In genomic region chr12:7107181-7108041, GRCh38 we compare ENCODE assay signal across 8 cellular contexts. TPM values are rescaled to one million over a fixed set of nuclear protein-coding genes. Genes with fewer than 3 reads are reported as not detected.
A peak's percentile ranks its signal among the peaks of the same experiment; 100 is the strongest.
DNase-seq lines count a peak whose midpoint lies in the region; ATAC-seq and TF ChIP-seq lines count a peak whose summit lies in the region.

No MANE protein-coding gene starts in this region.

- H3K27me3 ChIP-seq in SK-N-SH (ENCODE audit: insufficient read depth) (no peaks in the 10 kb centered on the region), left ventricle myocardium inferior (ENCODE audit: low read depth) (no peaks in the 10 kb centered on the region), skeletal muscle satellite cell (ENCODE audit: control insufficient read depth, insufficient read depth, low read length) (no peaks in the 10 kb centered on the region)

- no peak overlapping the region for H2AFZ ChIP-seq in SK-N-SH (ENCODE audit: low read depth)

- H3K27ac Mint-ChIP-seq in activated CD8-positive, alpha-beta T cell treated with anti-CD3 and anti-CD28 coated beads for 36 hours, result peak overlapping the region; percentile 93

- CTCF ChIA-PET in SK-N-SH (lab: Yijun Ruan, JAX), result interaction anchor here (0.6 to 3.9 kb wide), 14 partner anchors 8 to 181 kb away, joined by 3 to 28 read pairs (median 6); partner anchors contain the start of genes C12orf57, C1R, C1S and LPCAT3
- CTCF ChIA-PET in activated CD8-positive, alpha-beta T cell treated with anti-CD3 and anti-CD28 coated beads for 36 hours (lab: Charles Lee), result interaction anchor here (0.6 to 3.7 kb wide), 23 partner anchors 11 to 235 kb away, joined by 3 to 32 read pairs (median 5); partner anchors contain the start of genes C12orf57, C1R, C1S and LPCAT3

- peak overlapping the region; percentile 88 for H3K4me3 Mint-ChIP-seq in activated CD8-positive, alpha-beta T cell treated with anti-CD3 and anti-CD28 coated beads for 36 hours

- no peak for TF ChIP-seq RAD21 in SK-N-SH (IDR thresholded peaks at IDR 0.05; ENCODE audit: low read length)

- TF ChIP-seq EP300 in SK-N-SH (IDR thresholded peaks at IDR 0.05; ENCODE audit: borderline replicate concordance in 1 of 2, low read depth in 1 of 2, low read length in 1 of 2), result no peak

- H3K4me1 Mint-ChIP-seq in activated CD8-positive, alpha-beta T cell treated with anti-CD3 and anti-CD28 coated beads for 36 hours (ENCODE audit: low read depth), result peaks cover 34% of the 10 kb centered on the region

- peak overlapping the region; percentile 80 for H3K4me2 ChIP-seq in SK-N-SH
- H3K4me2 ChIP-seq in skeletal muscle satellite cell (ENCODE audit: low read length), result peak overlapping the region; percentile 87

- TF ChIP-seq CTCF in SK-N-SH (IDR thresholded peaks at IDR 0.05), result no peak
- no peak for TF ChIP-seq CTCF in activated CD8-positive, alpha-beta T cell treated with anti-CD3 and anti-CD28 coated beads for 36 hours (IDR thresholded peaks at IDR 0.05)
- TF ChIP-seq CTCF in left ventricle myocardium inferior (IDR thresholded peaks at IDR 0.05; ENCODE audit: borderline replicate concordance), result no peak

- H3F3A ChIP-seq in SK-N-SH (replicated peaks; ENCODE audit: insufficient read depth), result no peaks in the 10 kb centered on the region

- ATAC-seq in SK-N-SH treated with all-trans-retinoic acid at 6 μM for 48 hours, result no peak
- no peak for ATAC-seq in activated CD8-positive, alpha-beta T cell treated with anti-CD3 and anti-CD28 coated beads for 36 hours
- ATAC-seq in HG03095 (IDR thresholded peaks at IDR 0.05; ENCODE audit: unreplicated experiment), result no peak

- peak overlapping the region; percentile 55 to 56 for H3K4me3 ChIP-seq in SK-N-SH (ENCODE audit: low read depth in 2 of 2, low read length in 1 of 2)
- peak overlapping the region; percentile 69 for H3K4me3 ChIP-seq in left ventricle myocardium inferior
- peak overlapping the region; percentile 78 for H3K4me3 ChIP-seq in skeletal muscle satellite cell (ENCODE audit: low read length)

- H3K4me1 ChIP-seq in SK-N-SH (ENCODE audit: control insufficient read depth in 1 of 2, insufficient read depth in 2 of 2, low read depth in 1 of 2, low read length in 1 of 2) (peaks cover 0 to 15% of the 10 kb centered on the region in 2 experiments; a peak in 1 of 4 replicates), left ventricle myocardium inferior (peaks cover 18% of the 10 kb centered on the region), skeletal muscle satellite cell (ENCODE audit: control insufficient read depth, insufficient read depth, low read length) (peaks cover 13% of the 10 kb centered on the region)

- H3K36me3 Mint-ChIP-seq in activated CD8-positive, alpha-beta T cell treated with anti-CD3 and anti-CD28 coated beads for 36 hours (ENCODE audit: low read depth), result peaks cover 28% of the 10 kb centered on the region

- intact Hi-C loops in activated CD8-positive, alpha-beta T cell treated with anti-CD3 and anti-CD28 coated beads for 36 hours (cut with micrococcal nuclease), result loop anchor here (10.0 kb wide), 1 partner anchor 163 kb away; the partner anchor contains the start of genes C12orf57 and RNU7-1
- intact Hi-C loops in left ventricle myocardium inferior (cut with micrococcal nuclease), result loop anchor here (5.0 kb wide), 1 partner anchor 45 kb away; the partner anchor contains the start of gene C1S

- H3K27ac ChIP-seq in SK-N-SH (ENCODE audit: low read depth in 2 of 2, low read length in 1 of 2) (peak overlapping the region; percentile 61 to 83; a peak in 3 of 4 replicates), left ventricle myocardium inferior (replicated peaks) (peak overlapping the region; percentile 93)

- H3K36me3 ChIP-seq in SK-N-SH (replicated peaks in 1 of 2; ENCODE audit: control insufficient read depth in 1 of 2, insufficient read depth in 2 of 2, low read length in 1 of 2), result peaks cover 0 to 5% of the 10 kb centered on the region in 2 experiments
- H3K36me3 ChIP-seq in left ventricle myocardium inferior, result peaks cover 4% of the 10 kb centered on the region
- H3K36me3 ChIP-seq in skeletal muscle satellite cell (ENCODE audit: insufficient read depth, low read length), result no peaks in the 10 kb centered on the region

- peaks cover 14% of the 10 kb centered on the region for H3K9me3 Mint-ChIP-seq in activated CD8-positive, alpha-beta T cell treated with anti-CD3 and anti-CD28 coated beads for 36 hours

- H3K9ac ChIP-seq in SK-N-SH (peak overlapping the region; percentile 83; the same call in 1 of the 2 replicates), skeletal muscle satellite cell (ENCODE audit: low read depth, low read length) (peak overlapping the region; percentile 86)

- POLR2A ChIA-PET in SK-N-SH (lab: Yijun Ruan, JAX), result interaction anchor here (1.0 to 2.7 kb wide), 2 partner anchors 38 to 164 kb away, joined by 3 to 20 read pairs; partner anchors contain the start of genes C12orf57 and RNU7-1
- POLR2A ChIA-PET in activated CD8-positive, alpha-beta T cell treated with anti-CD3 and anti-CD28 coated beads for 36 hours (lab: Charles Lee), result interaction anchor here (0.5 to 3.8 kb wide), 15 partner anchors 8 to 182 kb away, joined by 3 to 36 read pairs (median 5); partner anchors contain the start of genes C12orf57, CLSTN3, LPCAT3 and RNU7-1

- H3K9me3 ChIP-seq in SK-N-SH (0 out of 2 replicates have a peak, but pooled peaks cover 6% of the 10 kb centered on the region), left ventricle myocardium inferior (replicated peaks) (peaks cover 10% of the 10 kb centered on the region), skeletal muscle satellite cell (replicated peaks; ENCODE audit: low read length) (no peaks in the 10 kb centered on the region)

- H4K20me1 ChIP-seq in SK-N-SH (ENCODE audit: insufficient read depth), result no peaks in the 10 kb centered on the region

- H3K79me2 ChIP-seq in SK-N-SH (ENCODE audit: insufficient read depth), result no peaks in the 10 kb centered on the region

- DNase-seq in SK-N-SH (no peak), left ventricle myocardium inferior (no peak)
- peak; percentile 23 for DNase-seq in activated CD8-positive, alpha-beta T cell treated with anti-CD3 and anti-CD28 coated beads for 36 hours
- DNase-seq in stimulated activated CD4-positive, alpha-beta T cell treated with anti-CD3 and anti-CD28 coated beads, Interleukin-1b, Interleukin-23, amount 100 ng/mL, for 48 hours, result no peak
- DNase-seq in activated CD4-positive, CD25-positive, alpha-beta regulatory T cell treated with anti-CD3 and anti-CD28 coated beads, Interleukin-2, amount 50 U/mL, for 72 hours, result no peak

- 83% methylated on average over 9 of the region's 9 CpGs for WGBS in SK-N-SH (ENCODE audit: low lambda C conversion rate)

- no peaks in the 10 kb centered on the region for H3K27me3 Mint-ChIP-seq in activated CD8-positive, alpha-beta T cell treated with anti-CD3 and anti-CD28 coated beads for 36 hours

- H3K9me2 ChIP-seq in SK-N-SH, result no peaks in the 10 kb centered on the region

TF ChIP-seq in SK-N-SH treated with all-trans-retinoic acid at 6 μM for 48 hours, 23 proteins besides CTCF, POLR2A, EP300 and RAD21 (continues in another document):
- TF ChIP-seq BACH2 (CRISPR knock-in tag; IDR thresholded peaks at IDR 0.05; ENCODE audit: borderline replicate concordance) (no peak), PPARA (CRISPR knock-in tag; IDR thresholded peaks at IDR 0.05; ENCODE audit: borderline replicate concordance) (no peak)

RNA-seq across cellular contexts. Expression of gene C1RL, which starts 1.6 kb away (rescaled TPM):
- polyA plus RNA-seq in SK-N-SH (2012; rRNA removed), result 8.3 and 9.5 TPM in 2 replicates
- 6.2 and 6.7 TPM in 2 replicates for polyA plus RNA-seq in SK-N-SH (2012; cell fraction: cytosol; rRNA removed)
- 19.7 and 20.2 TPM in 2 replicates for polyA plus RNA-seq in SK-N-SH (2012; cell fraction: nucleus; rRNA removed)
- total RNA-seq in activated CD8-positive, alpha-beta T cell treated with anti-CD3 and anti-CD28 coated beads for 36 hours, result 10 to 100 TPM; 10.5 to 11.8 TPM
- 8.1 TPM for total RNA-seq in left ventricle myocardium inferior
- total RNA-seq in skeletal muscle satellite cell (2012; rRNA removed), result 13.8 and 17.0 TPM in 2 replicates

RNA-seq across cellular contexts. Expression of gene C1R, which starts 15.2 kb away (rescaled TPM):
- polyA plus RNA-seq in SK-N-SH (2012; rRNA removed), result 18.7 and 20.1 TPM in 2 replicates
- 10.1 and 14.5 TPM in 2 replicates for polyA plus RNA-seq in SK-N-SH (2012; cell fraction: cytosol; rRNA removed)
- polyA plus RNA-seq in SK-N-SH (2012; cell fraction: nucleus; rRNA removed), result 16.0 and 22.2 TPM in 2 replicates
- 1 to 10 TPM in 1 of 2 experiments, under 1 TPM in 1; 0.97 to 2.4 TPM for total RNA-seq in activated CD8-positive, alpha-beta T cell treated with anti-CD3 and anti-CD28 coated beads for 36 hours
- total RNA-seq in left ventricle myocardium inferior, result 143 TPM
- 17.5 and 83.7 TPM in 2 replicates for total RNA-seq in skeletal muscle satellite cell (2012; rRNA removed)

RNA-seq across cellular contexts. Expression of gene RBP5, which starts 21.3 kb away (rescaled TPM):
- 0.06 and 0.12 TPM in 2 replicates for polyA plus RNA-seq in SK-N-SH (2012; rRNA removed)
- 0.08 and 0.22 TPM in 2 replicates for polyA plus RNA-seq in SK-N-SH (2012; cell fraction: cytosol; rRNA removed)
- polyA plus RNA-seq in SK-N-SH (2012; cell fraction: nucleus; rRNA removed), result 0.70 and 0.79 TPM in 2 replicates
- not detected for total RNA-seq in activated CD8-positive, alpha-beta T cell treated with anti-CD3 and anti-CD28 coated beads for 36 hours
- 0.47 TPM for total RNA-seq in left ventricle myocardium inferior
- total RNA-seq in skeletal muscle satellite cell (2012; rRNA removed), result not detected in 2 replicates

RNA-seq across cellular contexts. Expression of gene CLSTN3, which starts 22.8 kb away (rescaled TPM):
- polyA plus RNA-seq in SK-N-SH (2012; rRNA removed), result 12.7 and 12.9 TPM in 2 replicates
- 7.2 and 8.7 TPM in 2 replicates for polyA plus RNA-seq in SK-N-SH (2012; cell fraction: cytosol; rRNA removed)
- polyA plus RNA-seq in SK-N-SH (2012; cell fraction: nucleus; rRNA removed), result 34.7 and 40.9 TPM in 2 replicates
- total RNA-seq in activated CD8-positive, alpha-beta T cell treated with anti-CD3 and anti-CD28 coated beads for 36 hours, result 10 to 100 TPM; 29.0 to 30.8 TPM
- 4.6 TPM for total RNA-seq in left ventricle myocardium inferior
- total RNA-seq in skeletal muscle satellite cell (2012; rRNA removed), result 3.5 and 6.6 TPM in 2 replicates

RNA-seq across cellular contexts. Expression of gene C1S, which starts 46.9 kb away (rescaled TPM):
- polyA plus RNA-seq in SK-N-SH (2012; rRNA removed), result 14.5 and 19.3 TPM in 2 replicates
- polyA plus RNA-seq in SK-N-SH (2012; cell fraction: cytosol; rRNA removed), result 14.1 and 14.8 TPM in 2 replicates
- 17.6 and 29.5 TPM in 2 replicates for polyA plus RNA-seq in SK-N-SH (2012; cell fraction: nucleus; rRNA removed)
- total RNA-seq in activated CD8-positive, alpha-beta T cell treated with anti-CD3 and anti-CD28 coated beads for 36 hours, result 1 to 10 TPM; 1.7 TPM
- 108 TPM for total RNA-seq in left ventricle myocardium inferior
- 40.6 and 80.8 TPM in 2 replicates for total RNA-seq in skeletal muscle satellite cell (2012; rRNA removed)

Comparison
In these comparisons a context has a peak if more than half of its experiments do, and no peak if none do; other contexts are left out.
1. RNA of gene C1R, which starts 15.2 kb away (total RNA-seq): 143 TPM in left ventricle myocardium inferior (single experiment); 0.97 to 2.4 TPM in activated CD8-positive, alpha-beta T cell treated with anti-CD3 and anti-CD28 coated beads for 36 hours; every median in the first group is over 10 times any median in the second.
2. Peak in every context shown above with its lines, with median percentiles within 50 percentile points of each other: H3K4me3 ChIP-seq.